27 cellular contexts compared by ENCODE assay signal in genomic region chr18:38368246-38368645, GRCh38.
"Had no signal": no experiment of that assay in that cellular context is flagged by ENCODE, and none has a peak within 500 bp of the region (broad histone marks: within the 10 kb centered on the region; RNA-seq: fewer than 3 reads in every experiment).

No MANE protein-coding gene starts in this region.

- H3K4me1 ChIP-seq: gastrocnemius medialis, parathyroid adenoma, psoas muscle, sigmoid colon had no signal

- H3K9me3 ChIP-seq: gastrocnemius medialis, psoas muscle, sigmoid colon, thoracic aorta had no signal

- ATAC-seq: activated CD8-positive, alpha-beta memory T cell treated with anti-CD3 and anti-CD28 coated beads, Interleukin-2, amount 10 ng/mL, durations not matched to agents 7 days and 5 days; activated CD8-positive, alpha-beta T cell treated with anti-CD3 and anti-CD28 coated beads, Interleukin-2, amount 10 ng/mL, durations not matched to agents 7 days and 5 days; activated naive CD8-positive, alpha-beta T cell treated with anti-CD3 and anti-CD28 coated beads, Interleukin-2, amount 50 U/mL, for 24 hours; gastrocnemius medialis; left cardiac atrium; psoas muscle; stimulated activated effector memory CD8-positive, alpha-beta T cell treated with anti-CD3 and anti-CD28 coated beads, Interleukin-12 subunit alpha, Interleukin-12 subunit beta, amount 100 ng/mL, for 72 hours had no signal

- H3K4me1 Mint-ChIP-seq: activated B cell treated with CpG ODN at 0.5 μM for 24 hours; activated CD8-positive, alpha-beta memory T cell treated with anti-CD3 and anti-CD28 coated beads, Interleukin-2, amount 10 ng/mL, durations not matched to agents 7 days and 5 days; naive B cell; stimulated activated effector memory CD8-positive, alpha-beta T cell treated with anti-CD3 and anti-CD28 coated beads, Interleukin-12 subunit alpha, Interleukin-12 subunit beta, amount 100 ng/mL, for 72 hours had no signal

- H3K9me3 Mint-ChIP-seq: activated T-helper 2 cell treated with anti-CD3 and anti-CD28 coated beads, Interferon-gamma antibody, Interleukin-2, Interleukin-4, amounts not matched to agents 10 μg/mL and 5 μg/mL and 100 μg/mL, durations not matched to agents 14 hours and 24 hours and 36 hours; mesothelial cell of epicardium had no signal

- H3K27me3 Mint-ChIP-seq: activated B cell treated with CpG ODN at 0.5 μM for 24 hours; activated CD8-positive, alpha-beta memory T cell treated with anti-CD3 and anti-CD28 coated beads, Interleukin-2, amount 10 ng/mL, durations not matched to agents 7 days and 5 days; activated naive CD8-positive, alpha-beta T cell treated with anti-CD3 and anti-CD28 coated beads, Interleukin-2, amount 50 U/mL, for 24 hours; naive B cell; stimulated activated naive CD8-positive, alpha-beta T cell treated with anti-CD3 and anti-CD28 coated beads, Interleukin-15, Interleukin-2, amounts not matched to agents 100 ng/mL and 50 ng/mL, for 24 hours had no signal

- H3K27ac ChIP-seq: gastrocnemius medialis, parathyroid adenoma, psoas muscle, sigmoid colon, thoracic aorta had no signal

- FAIRE-seq: colon, islet of Langerhans, small intestine, urothelium cell line had no signal

- H3K27me3 ChIP-seq: gastrocnemius medialis, sigmoid colon had no signal

- H3K36me3 ChIP-seq: gastrocnemius medialis, sigmoid colon, thoracic aorta had no signal

- H3K4me3 Mint-ChIP-seq: activated B cell treated with CpG ODN at 0.5 μM for 24 hours; activated CD8-positive, alpha-beta memory T cell treated with anti-CD3 and anti-CD28 coated beads, Interleukin-2, amount 10 ng/mL, durations not matched to agents 7 days and 5 days; activated CD8-positive, alpha-beta T cell treated with anti-CD3 and anti-CD28 coated beads, Interleukin-2, amount 10 ng/mL, durations not matched to agents 7 days and 5 days; activated naive CD4-positive, alpha-beta T cell treated with anti-CD3 and anti-CD28 coated beads, Interleukin-2, amount 50 U/mL, for 24 hours; activated naive CD8-positive, alpha-beta T cell treated with anti-CD3 and anti-CD28 coated beads, Interleukin-2, amount 50 U/mL, for 24 hours; mesothelial cell of epicardium; naive B cell; stimulated activated effector memory CD8-positive, alpha-beta T cell treated with anti-CD3 and anti-CD28 coated beads, Interleukin-12 subunit alpha, Interleukin-12 subunit beta, amount 100 ng/mL, for 72 hours; stimulated activated naive CD8-positive, alpha-beta T cell treated with anti-CD3 and anti-CD28 coated beads, Interleukin-15, Interleukin-2, amounts not matched to agents 100 ng/mL and 50 ng/mL, for 24 hours had no signal

- H3K27ac Mint-ChIP-seq: activated B cell treated with CpG ODN at 0.5 μM for 24 hours; activated CD8-positive, alpha-beta memory T cell treated with anti-CD3 and anti-CD28 coated beads, Interleukin-2, amount 10 ng/mL, durations not matched to agents 7 days and 5 days; activated CD8-positive, alpha-beta T cell treated with anti-CD3 and anti-CD28 coated beads, Interleukin-2, amount 10 ng/mL, durations not matched to agents 7 days and 5 days; activated naive CD4-positive, alpha-beta T cell treated with anti-CD3 and anti-CD28 coated beads, Interleukin-2, amount 50 U/mL, for 24 hours; activated naive CD8-positive, alpha-beta T cell treated with anti-CD3 and anti-CD28 coated beads, Interleukin-2, amount 50 U/mL, for 24 hours; activated T-helper 2 cell treated with anti-CD3 and anti-CD28 coated beads, Interferon-gamma antibody, Interleukin-2, Interleukin-4, amounts not matched to agents 10 μg/mL and 5 μg/mL and 100 μg/mL, durations not matched to agents 14 hours and 24 hours and 36 hours; mesothelial cell of epicardium; naive B cell; stimulated activated effector memory CD8-positive, alpha-beta T cell treated with anti-CD3 and anti-CD28 coated beads, Interleukin-12 subunit alpha, Interleukin-12 subunit beta, amount 100 ng/mL, for 72 hours; stimulated activated naive CD8-positive, alpha-beta T cell treated with anti-CD3 and anti-CD28 coated beads, Interleukin-15, Interleukin-2, amounts not matched to agents 100 ng/mL and 50 ng/mL, for 24 hours had no signal

- DNase-seq: activated B cell treated with CpG ODN at 0.5 μM for 24 hours; activated CD8-positive, alpha-beta memory T cell treated with anti-CD3 and anti-CD28 coated beads, Interleukin-2, amount 10 ng/mL, durations not matched to agents 7 days and 5 days; activated CD8-positive, alpha-beta T cell treated with anti-CD3 and anti-CD28 coated beads, Interleukin-2, amount 10 ng/mL, durations not matched to agents 7 days and 5 days; activated naive CD8-positive, alpha-beta T cell treated with anti-CD3 and anti-CD28 coated beads, Interleukin-2, amount 50 U/mL, for 24 hours; activated T-cell treated with anti-CD3 and anti-CD28 coated beads, Interleukin-2, amount 50 U/mL, for 48 hours; dermis blood vessel endothelial cell; effector memory CD4-positive, alpha-beta T cell; gastrocnemius medialis; glutamatergic neuron; left cardiac atrium; naive B cell; nucleus accumbens; psoas muscle; sigmoid colon; small intestine; stimulated activated CD4-positive, alpha-beta T cell treated with anti-CD3 and anti-CD28 coated beads, Interleukin-4, amount 100 ng/mL, for 24 hours; trophoblast cell had no signal

- H3K4me3 ChIP-seq: gastrocnemius medialis, psoas muscle, sigmoid colon, thoracic aorta had no signal

- H3K36me3 Mint-ChIP-seq: activated CD8-positive, alpha-beta memory T cell treated with anti-CD3 and anti-CD28 coated beads, Interleukin-2, amount 10 ng/mL, durations not matched to agents 7 days and 5 days; activated naive CD4-positive, alpha-beta T cell treated with anti-CD3 and anti-CD28 coated beads, Interleukin-2, amount 50 U/mL, for 24 hours; mesothelial cell of epicardium; naive B cell; stimulated activated effector memory CD8-positive, alpha-beta T cell treated with anti-CD3 and anti-CD28 coated beads, Interleukin-12 subunit alpha, Interleukin-12 subunit beta, amount 100 ng/mL, for 72 hours had no signal
